In the genomic region with DNA sequence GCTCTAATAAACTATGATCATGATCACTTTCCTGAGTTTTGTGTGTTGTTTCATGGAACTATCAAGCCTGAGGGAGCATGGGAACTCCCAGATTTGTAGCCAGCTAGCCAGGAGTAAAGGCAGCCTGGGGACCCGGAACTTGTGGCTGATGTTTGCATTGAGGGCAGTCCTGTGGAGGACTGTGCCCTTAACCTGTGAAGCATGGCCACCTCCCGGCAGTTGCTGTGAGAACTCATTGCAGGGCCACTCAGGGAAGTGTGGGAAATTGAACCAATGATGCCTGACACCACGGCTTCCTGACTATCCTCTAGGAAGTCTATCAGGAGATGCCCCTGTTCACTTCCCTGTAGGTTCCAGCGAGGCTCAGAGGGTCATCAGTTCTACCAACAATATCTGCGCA, we compare ENCODE assay signal across 1 cellular context.
TF ChIP-seq lines count a peak whose summit lies in the region.

No MANE protein-coding gene starts in this region.

TF ChIP-seq in K562, 482 proteins besides CTCF, POLR2A, EP300 and RAD21:
- TF ChIP-seq FOXK2 (conservative IDR thresholded peaks at IDR 0.05 in 1 of 2, IDR thresholded peaks at IDR 0.05 in 1 of 2; ENCODE audit: low read depth in 2 of 2) (0 out of 4 replicates have a peak, but pooled peaks of 1 of the 2 experiments have one; percentile 4), ZFP1 (CRISPR knock-in tag; IDR thresholded peaks at IDR 0.05) (no peak)
